1 cellular context compared by ENCODE assay signal in the genomic region with DNA sequence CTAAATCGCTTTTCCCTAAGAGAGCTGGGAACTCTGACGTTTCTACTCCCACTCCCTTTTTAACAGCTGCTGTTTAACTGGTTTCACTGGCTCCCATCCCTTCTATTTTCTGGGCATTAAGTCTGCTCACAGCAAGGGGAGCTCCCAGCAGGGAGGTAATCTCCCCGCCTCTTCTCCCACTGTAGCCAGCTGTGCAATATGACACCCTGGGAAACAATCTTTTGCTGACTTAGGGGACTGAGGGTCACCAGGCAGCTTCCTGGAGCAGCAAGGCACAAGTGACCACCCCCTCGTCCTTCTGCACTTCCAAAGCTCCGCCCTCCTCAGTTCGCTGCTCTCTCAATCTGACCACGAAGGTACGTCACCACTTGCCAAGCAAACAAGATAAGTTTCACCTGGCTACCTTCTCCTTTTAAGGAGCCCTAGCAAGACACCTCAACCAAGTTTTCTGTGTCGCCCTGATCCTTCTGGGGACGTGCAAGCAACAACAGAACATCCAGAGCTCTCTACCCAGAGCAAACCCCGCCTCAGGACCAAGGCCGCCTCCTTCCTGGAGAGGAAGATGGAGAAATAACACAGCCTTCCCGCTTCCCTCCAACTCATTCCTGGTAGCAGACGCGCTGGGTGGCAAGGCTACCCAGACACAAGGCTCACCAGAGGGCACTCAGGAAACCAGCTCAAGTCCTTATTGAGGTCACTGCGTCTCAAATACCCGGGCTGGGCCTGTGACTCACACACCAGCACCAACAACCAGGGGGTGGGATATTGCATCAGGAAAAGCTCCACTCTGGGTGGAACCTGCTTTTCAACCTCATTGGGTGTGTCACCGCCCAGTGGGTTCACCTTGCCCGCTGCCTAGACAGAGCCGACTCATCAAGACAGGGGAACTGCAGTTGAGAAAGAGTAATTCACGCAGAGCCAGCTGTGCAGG.
A peak's percentile ranks its signal among the peaks of the same experiment; 100 is the strongest.
TF ChIP-seq lines count a peak whose summit lies in the region.

No MANE protein-coding gene starts in this region.

TF ChIP-seq in H1, 55 proteins besides CTCF, POLR2A, EP300 and RAD21 (continues in another document):
- TF ChIP-seq PHF8 (conservative IDR thresholded peaks at IDR 0.05; ENCODE audit: low read depth, low read length) (no peak), SP2 (IDR thresholded peaks at IDR 0.05; ENCODE audit: low read length) (no peak), TBP (IDR thresholded peaks at IDR 0.05; ENCODE audit: low read depth, low read length) (no peak), BCL11A (IDR thresholded peaks at IDR 0.05; ENCODE audit: low read depth in 2 of 2, low read length in 2 of 2) (no peak), GABPA (IDR thresholded peaks at IDR 0.05; ENCODE audit: borderline replicate concordance, insufficient read depth, low read length) (no peak), SRF (IDR thresholded peaks at IDR 0.05; ENCODE audit: low read depth, low read length) (peak; percentile 73; the same call in 1 of the 2 replicates), HDAC2 (IDR thresholded peaks at IDR 0.05; ENCODE audit: borderline replicate concordance in 1 of 2, low read depth in 2 of 2, low read length in 2 of 2) (0 out of 4 replicates have a peak, but pooled peaks of 1 of the 2 experiments have one; percentile 72), BRCA1 (IDR thresholded peaks at IDR 0.05; ENCODE audit: low read depth, low read length) (no peak), CHD1 (IDR thresholded peaks at IDR 0.05; ENCODE audit: low read depth, low read length) (no peak), KDM1A (IDR thresholded peaks at IDR 0.05; ENCODE audit: borderline replicate concordance, low read length) (no peak), CBX8 (IDR thresholded peaks at IDR 0.05; ENCODE audit: borderline replicate concordance, low read depth, low read length) (no peak), RNF2 (IDR thresholded peaks at IDR 0.05; ENCODE audit: borderline replicate concordance, low read depth, low read length, missing control alignments, poor library complexity, severe bottlenecking) (no peak), KDM5A (IDR thresholded peaks at IDR 0.05; ENCODE audit: low read length) (no peak), TAF1 (IDR thresholded peaks at IDR 0.05; ENCODE audit: low read depth, low read length) (no peak; the same call in 1 of the 2 replicates), CHD7 (IDR thresholded peaks at IDR 0.05; ENCODE audit: insufficient replicate concordance, low read length) (no peak), MAFK (IDR thresholded peaks at IDR 0.05; ENCODE audit: low read depth, low read length) (peak; percentile 35; the same call in 1 of the 2 replicates), JUND (IDR thresholded peaks at IDR 0.05; ENCODE audit: low read length) (peak; percentile 22; the same call in 1 of the 2 replicates), NRF1 (IDR thresholded peaks at IDR 0.05; ENCODE audit: low read depth, low read length) (no peak), JUN (IDR thresholded peaks at IDR 0.05; ENCODE audit: low read depth, low read length) (0 out of 2 replicates have a peak, but pooled peaks have one; percentile 18), TCF12 (IDR thresholded peaks at IDR 0.05; ENCODE audit: low read depth, low read length) (0 out of 2 replicates have a peak, but pooled peaks have one; percentile 12), FOSL1 (IDR thresholded peaks at IDR 0.05; ENCODE audit: insufficient read depth, low read depth, low read length) (no peak), SIX5 (IDR thresholded peaks at IDR 0.05; ENCODE audit: low read depth, low read length) (no peak), SP4 (IDR thresholded peaks at IDR 0.05; ENCODE audit: low read length) (no peak), ATF2 (IDR thresholded peaks at IDR 0.05; ENCODE audit: low read length) (no peak), KDM4A (IDR thresholded peaks at IDR 0.05; ENCODE audit: low read depth, low read length, severe bottlenecking) (no peak), NANOG (IDR thresholded peaks at IDR 0.05; ENCODE audit: insufficient read depth, low read depth, low read length, poor library complexity, severe bottlenecking) (peak; percentile 9), ZNF274 (IDR thresholded peaks at IDR 0.05; ENCODE audit: borderline replicate concordance, extremely low read depth, low read length) (no peak), CTBP2 (IDR thresholded peaks at IDR 0.05; ENCODE audit: borderline replicate concordance, insufficient read depth, insufficient read length, low read length) (no peak), SIRT6 (IDR thresholded peaks at IDR 0.05; ENCODE audit: low read length) (no peak), RBBP5 (IDR thresholded peaks at IDR 0.05; ENCODE audit: borderline replicate concordance, low read depth, low read length) (no peak), EZH2 (IDR thresholded peaks at IDR 0.05; ENCODE audit: low read depth, low read length, severe bottlenecking) (no peak), TAF7 (optimal IDR thresholded peaks at IDR 0.05; ENCODE audit: borderline replicate concordance, low read depth, low read length) (peak; percentile 34), HDAC6 (IDR thresholded peaks at IDR 0.05; ENCODE audit: low read depth, low read length) (no peak), CBX5 (IDR thresholded peaks at IDR 0.05; ENCODE audit: low read depth, low read length) (no peak), YY1 (IDR thresholded peaks at IDR 0.05; ENCODE audit: low read depth, low read length) (no peak), RFX5 (IDR thresholded peaks at IDR 0.05; ENCODE audit: borderline replicate concordance, low read depth, low read length) (no peak), POLR2AphosphoS5 (IDR thresholded peaks at IDR 0.05; ENCODE audit: low read depth, low read length) (peak; percentile 37; the same call in 1 of the 2 replicates), POU5F1 (IDR thresholded peaks at IDR 0.05; ENCODE audit: low read depth, low read length) (no peak), CREB1 (IDR thresholded peaks at IDR 0.05) (peak; percentile 47), TEAD4 (IDR thresholded peaks at IDR 0.05; ENCODE audit: low read depth, low read length) (no peak), CHD2 (IDR thresholded peaks at IDR 0.05; ENCODE audit: low read length) (no peak), SIN3A (conservative IDR thresholded peaks at IDR 0.05 in 1 of 2, IDR thresholded peaks at IDR 0.05 in 1 of 2; ENCODE audit: low read depth in 1 of 2, low read length in 2 of 2) (peak in 1 of 2 experiments; percentile 34; a peak in 1 of 4 replicates), SUZ12 (IDR thresholded peaks at IDR 0.05; ENCODE audit: low read length) (no peak), GTF2F1 (IDR thresholded peaks at IDR 0.05; ENCODE audit: borderline replicate concordance, low read depth, low read length) (no peak), CEBPB (IDR thresholded peaks at IDR 0.05; ENCODE audit: low read depth, low read length) (no peak), BACH1 (IDR thresholded peaks at IDR 0.05; ENCODE audit: low read length) (no peak), EGR1 (IDR thresholded peaks at IDR 0.05; ENCODE audit: borderline replicate concordance, low read depth, low read length) (no peak; the same call in 1 of the 2 replicates), SP1 (IDR thresholded peaks at IDR 0.05; ENCODE audit: low read depth, low read length) (peak; percentile 72; the same call in 1 of the 2 replicates), SAP30 (IDR thresholded peaks at IDR 0.05; ENCODE audit: insufficient read depth, insufficient replicate concordance, low read length) (no peak)
- TF ChIP-seq, protein P1, sequence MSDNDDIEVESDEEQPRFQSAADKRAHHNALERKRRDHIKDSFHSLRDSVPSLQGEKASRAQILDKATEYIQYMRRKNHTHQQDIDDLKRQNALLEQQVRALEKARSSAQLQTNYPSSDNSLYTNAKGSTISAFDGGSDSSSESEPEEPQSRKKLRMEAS (IDR thresholded peaks at IDR 0.05) = no peak; the same call in 1 of the 2 replicates
- TF ChIP-seq, protein P2, sequence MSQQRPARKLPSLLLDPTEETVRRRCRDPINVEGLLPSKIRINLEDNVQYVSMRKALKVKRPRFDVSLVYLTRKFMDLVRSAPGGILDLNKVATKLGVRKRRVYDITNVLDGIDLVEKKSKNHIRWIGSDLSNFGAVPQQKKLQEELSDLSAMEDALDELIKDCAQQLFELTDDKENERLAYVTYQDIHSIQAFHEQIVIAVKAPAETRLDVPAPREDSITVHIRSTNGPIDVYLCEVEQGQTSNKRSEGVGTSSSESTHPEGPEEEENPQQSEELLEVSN (IDR thresholded peaks at IDR 0.05) = no peak
- TF ChIP-seq, protein P3, sequence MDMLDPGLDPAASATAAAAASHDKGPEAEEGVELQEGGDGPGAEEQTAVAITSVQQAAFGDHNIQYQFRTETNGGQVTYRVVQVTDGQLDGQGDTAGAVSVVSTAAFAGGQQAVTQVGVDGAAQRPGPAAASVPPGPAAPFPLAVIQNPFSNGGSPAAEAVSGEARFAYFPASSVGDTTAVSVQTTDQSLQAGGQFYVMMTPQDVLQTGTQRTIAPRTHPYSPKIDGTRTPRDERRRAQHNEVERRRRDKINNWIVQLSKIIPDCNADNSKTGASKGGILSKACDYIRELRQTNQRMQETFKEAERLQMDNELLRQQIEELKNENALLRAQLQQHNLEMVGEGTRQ (IDR thresholded peaks at IDR 0.05; ENCODE audit: low read length) = no peak
- TF ChIP-seq, protein P4, sequence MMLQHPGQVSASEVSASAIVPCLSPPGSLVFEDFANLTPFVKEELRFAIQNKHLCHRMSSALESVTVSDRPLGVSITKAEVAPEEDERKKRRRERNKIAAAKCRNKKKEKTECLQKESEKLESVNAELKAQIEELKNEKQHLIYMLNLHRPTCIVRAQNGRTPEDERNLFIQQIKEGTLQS (IDR thresholded peaks at IDR 0.05; ENCODE audit: insufficient read depth, low read depth, low read length) = no peak
